ENCODE assay signal across 23 cellular contexts in genomic region chr5:140988036-140988997, GRCh38. TPM values are rescaled to one million over a fixed set of nuclear protein-coding genes. Genes with fewer than 3 reads are reported as not detected.
DNase-seq lines count a peak whose midpoint lies in the region; TF ChIP-seq lines count a peak whose summit lies in the region.
"Had no signal": no experiment of that assay in that cellular context is flagged by ENCODE, and none has a peak within 500 bp of the region (broad histone marks: within the 10 kb centered on the region; RNA-seq: fewer than 3 reads in every experiment).

No MANE protein-coding gene starts in this region.

- POLR2A ChIA-PET in PC-9 (lab: Charles Lee; ENCODE audit: unreplicated experiment), result interaction anchor here (0.5 to 1.1 kb wide), 5 partner anchors 16 to 604 kb away, joined by 3 to 13 read pairs (median 7); partner anchors contain the start of genes PCDHAC2 and TAF7

- no peak overlapping the region for H4K8ac ChIP-seq in H9 (replicated peaks; ENCODE audit: insufficient read length, low read depth, low read length)

- no peak overlapping the region for H3K18ac ChIP-seq in H9 (ENCODE audit: insufficient read length, low read depth, low read length)

- H3K14ac ChIP-seq in H9 (ENCODE audit: insufficient read depth, low read length), result peak overlapping the region; percentile 31; the same call in 1 of the 2 replicates

- H2AFZ ChIP-seq in H9 (ENCODE audit: low read length) (no peak overlapping the region), PC-9 (no peak overlapping the region), osteoblast (ENCODE audit: low read length) (no peak overlapping the region)

- no peak overlapping the region for H3T11ph ChIP-seq in H9 (ENCODE audit: low read length)

- no peak overlapping the region for H4K91ac ChIP-seq in H9 (ENCODE audit: insufficient read length, low read depth, low read length)

- H3K4me3 ChIP-seq in PC-9 (no peak overlapping the region), osteoblast (ENCODE audit: insufficient read depth, low read length) (no peak overlapping the region)
- H3K4me3 ChIP-seq: thyroid gland had no signal

- CTCF ChIA-PET in PC-9 (lab: Charles Lee), result interaction anchor here (0.6 kb wide), 1 partner anchor 987 kb away, joined by 7 read pairs; no protein-coding TSS in a partner anchor

- no peak overlapping the region for H2AK5ac ChIP-seq in H9 (ENCODE audit: insufficient read length, low read length)

- H3K4me1 Mint-ChIP-seq in H9 (peaks cover 52 to 60% of the 10 kb centered on the region in 2 experiments), progenitor cell of endocrine pancreas (ENCODE audit: low read depth) (peaks cover 13% of the 10 kb centered on the region)

- no peak overlapping the region for H2BK12ac ChIP-seq in H9 (ENCODE audit: insufficient read length, low read depth, low read length)

- no peak overlapping the region for H3K4ac ChIP-seq in H9 (ENCODE audit: low read depth, low read length)

- H3K9me2 ChIP-seq in PC-9 (ENCODE audit: insufficient read depth), result no peaks in the 10 kb centered on the region

- no peaks in the 10 kb centered on the region for H3K79me1 ChIP-seq in H9 (ENCODE audit: insufficient read depth, low read depth, low read length, poor library complexity, severe bottlenecking)

- intact Hi-C loops in PC-9 (cut with micrococcal nuclease; ENCODE audit: unreplicated experiment), result loop anchor here (1.0 to 5.0 kb wide), 2 partner anchors 16 to 61 kb away; partner anchors contain the start of gene PCDHAC1

- no peaks in the 10 kb centered on the region for H3K36me3 ChIP-seq in PC-9 (ENCODE audit: low read depth)
- H3K36me3 ChIP-seq in osteoblast (ENCODE audit: insufficient read depth, low read length), result no peaks in the 10 kb centered on the region
- H3K36me3 ChIP-seq: thyroid gland had no signal

- H3K79me2 ChIP-seq in H9 (ENCODE audit: insufficient read depth, low read length) (no peaks in the 10 kb centered on the region), PC-9 (ENCODE audit: low read depth) (no peaks in the 10 kb centered on the region), osteoblast (ENCODE audit: insufficient read depth, low read length) (no peaks in the 10 kb centered on the region)

- H3K27ac Mint-ChIP-seq in H9 (peak overlapping the region in 2 of 3 experiments; percentile 15 to 80; a peak in 4 of 7 replicates), progenitor cell of endocrine pancreas (peak overlapping the region; percentile 30)
- H3K27ac Mint-ChIP-seq: activated CD4-positive, alpha-beta memory T cell treated with anti-CD3 and anti-CD28 coated beads for 36 hours; CD8-positive, alpha-beta T cell; natural killer cell treated with Interleukin-12 subunit alpha and Interleukin-12 subunit beta and Interleukin-15 and Interleukin-18, amount 100 ng/mL, for 72 hours had no signal

- TF ChIP-seq CTCF in H9 (conservative IDR thresholded peaks at IDR 0.05) (no peak), PC-9 (conservative IDR thresholded peaks at IDR 0.05) (no peak), progenitor cell of endocrine pancreas (IDR thresholded peaks at IDR 0.05; ENCODE audit: unreplicated experiment) (no peak), osteoblast (IDR thresholded peaks at IDR 0.05; ENCODE audit: extremely low read depth, low read depth, low read length) (no peak)

- H3K27me3 ChIP-seq in H9 (ENCODE audit: insufficient read depth, low read length) (no peaks in the 10 kb centered on the region), PC-9 (ENCODE audit: insufficient read depth, low read depth) (no peaks in the 10 kb centered on the region), osteoblast (ENCODE audit: insufficient read depth, low read length) (no peaks in the 10 kb centered on the region)
- H3K27me3 ChIP-seq: thyroid gland had no signal

- no peak overlapping the region for H4K5ac ChIP-seq in H9 (ENCODE audit: insufficient read length, low read depth, low read length)

- H3F3A ChIP-seq in PC-9 (ENCODE audit: insufficient read depth, low read depth), result no peaks in the 10 kb centered on the region

- H3K4me2 ChIP-seq in H9 (ENCODE audit: insufficient read depth, insufficient read length, low read length) (no peak overlapping the region), PC-9 (peak overlapping the region; percentile 21; the same call in 1 of the 2 replicates), osteoblast (ENCODE audit: insufficient read depth, low read length) (no peak overlapping the region)

- no peaks in the 10 kb centered on the region for H3K23me2 ChIP-seq in H9 (ENCODE audit: insufficient read length, low read depth, low read length, poor library complexity, severe bottlenecking)

- H2BK120ac ChIP-seq in H9 (ENCODE audit: low read depth, low read length, poor library complexity, severe bottlenecking), result no peak overlapping the region

- H2BK20ac ChIP-seq in H9 (ENCODE audit: low read depth, low read length, poor library complexity, severe bottlenecking), result peak overlapping the region; percentile 97

- 0 out of 5 replicates have a peak overlapping the region, but pooled peaks of 1 of the 2 experiments have one; percentile 7 for H3K4me3 Mint-ChIP-seq in H9
- no peak overlapping the region for H3K4me3 Mint-ChIP-seq in progenitor cell of endocrine pancreas (ENCODE audit: low read depth)
- H3K4me3 Mint-ChIP-seq: activated CD4-positive, alpha-beta memory T cell treated with anti-CD3 and anti-CD28 coated beads for 36 hours; CD8-positive, alpha-beta T cell; natural killer cell treated with Interleukin-12 subunit alpha and Interleukin-12 subunit beta and Interleukin-15 and Interleukin-18, amount 100 ng/mL, for 72 hours had no signal

- H2BK15ac ChIP-seq in H9 (ENCODE audit: low read depth, low read length), result no peak overlapping the region

- H3K27ac ChIP-seq in H9 (ENCODE audit: insufficient read length, low read depth, low read length) (no peak overlapping the region), PC-9 (peak overlapping the region; percentile 52), osteoblast (ENCODE audit: low read depth, low read length) (no peak overlapping the region)

- H3K9me3 Mint-ChIP-seq in H9 (no peaks in the 10 kb centered on the region), progenitor cell of endocrine pancreas (ENCODE audit: low read depth) (no peaks in the 10 kb centered on the region)
- H3K9me3 Mint-ChIP-seq: activated CD4-positive, alpha-beta memory T cell treated with anti-CD3 and anti-CD28 coated beads for 36 hours; CD8-positive, alpha-beta T cell; natural killer cell treated with Interleukin-12 subunit alpha and Interleukin-12 subunit beta and Interleukin-15 and Interleukin-18, amount 100 ng/mL, for 72 hours had no signal

- H3K4me1 ChIP-seq in H9 (ENCODE audit: insufficient read depth, low read length) (peaks cover 22% of the 10 kb centered on the region), PC-9 (replicated peaks; ENCODE audit: insufficient read depth) (no peaks in the 10 kb centered on the region), osteoblast (ENCODE audit: insufficient read depth, low read length) (no peaks in the 10 kb centered on the region)

- H3K27me3 Mint-ChIP-seq in H9 (ENCODE audit: low read depth) (no peaks in the 10 kb centered on the region), progenitor cell of endocrine pancreas (no peaks in the 10 kb centered on the region)
- H3K27me3 Mint-ChIP-seq: natural killer cell treated with Interleukin-12 subunit alpha and Interleukin-12 subunit beta and Interleukin-15 and Interleukin-18, amount 100 ng/mL, for 72 hours had no signal

- H2BK5ac ChIP-seq in H9 (ENCODE audit: insufficient read length, low read length), result no peak overlapping the region

- peaks cover 0 to 4% (median 0%) of the 10 kb centered on the region in 3 experiments; a peak in 2 of 7 replicates for H3K36me3 Mint-ChIP-seq in H9 (ENCODE audit: insufficient read depth in 1 of 3, low read depth in 3 of 3)
- no peaks in the 10 kb centered on the region for H3K36me3 Mint-ChIP-seq in progenitor cell of endocrine pancreas (ENCODE audit: insufficient read depth)
- H3K36me3 Mint-ChIP-seq: activated CD4-positive, alpha-beta memory T cell treated with anti-CD3 and anti-CD28 coated beads for 36 hours; CD8-positive, alpha-beta T cell; natural killer cell treated with Interleukin-12 subunit alpha and Interleukin-12 subunit beta and Interleukin-15 and Interleukin-18, amount 100 ng/mL, for 72 hours had no signal

- H3K9me3 ChIP-seq in H9 (ENCODE audit: control insufficient read depth, low read depth, low read length) (no peaks in the 10 kb centered on the region), PC-9 (ENCODE audit: insufficient read depth, low read depth) (no peaks in the 10 kb centered on the region), osteoblast (ENCODE audit: low read depth, low read length) (no peaks in the 10 kb centered on the region)
- H3K9me3 ChIP-seq: thyroid gland had no signal

- no peak overlapping the region for H3K56ac ChIP-seq in H9 (ENCODE audit: insufficient read length, low read depth, low read length)

- H4K20me1 ChIP-seq in H9 (ENCODE audit: control insufficient read depth, insufficient read depth, insufficient read length) (no peaks in the 10 kb centered on the region), PC-9 (ENCODE audit: insufficient read depth) (no peaks in the 10 kb centered on the region), osteoblast (ENCODE audit: insufficient read depth, low read length) (no peaks in the 10 kb centered on the region)

- no peak for DNase-seq in H9
- DNase-seq in PC-9, result peak; percentile 33 to 68
- peak; percentile 14 for DNase-seq in iPS-NIHi11 (ENCODE audit: low spot score)
- no peak for DNase-seq in progenitor cell of endocrine pancreas (ENCODE audit: low spot score, unreplicated experiment)
- DNase-seq in SW 1271 (lab: John Stamatoyannopoulos, UW), result no peak
- DNase-seq in HuH-7.5 (ENCODE audit: low spot score), result no peak
- no peak for DNase-seq in osteoblast (ENCODE audit: insufficient read length, low spot score, missing footprints)
- DNase-seq: activated CD4-positive, alpha-beta memory T cell treated with anti-CD3 and anti-CD28 coated beads for 36 hours; activated naive CD4-positive, alpha-beta T cell; activated T-cell treated with anti-CD3 and anti-CD28 coated beads for 4 hours; amniotic stem cell; CD8-positive, alpha-beta T cell; DMS153; NCI-H1417; NCI-H2171 treated with DMSO at 0.1 percent for 48 hours; NCI-H774; OCI-M1; posterior cingulate gyrus; SHP77 treated with DMSO at 0.1 percent for 48 hours; stimulated activated naive CD4-positive, alpha-beta T cell; T-helper 2 cell had no signal

- BruUV-seq in PC-9 (replicated peaks; lab: Mats Ljungman, UMichigan), result no TSS peak

- H3K9ac ChIP-seq in H9 (ENCODE audit: extremely low read depth, insufficient read length, low read length), result no peak overlapping the region

- no peak overlapping the region for H3K23ac ChIP-seq in H9 (ENCODE audit: insufficient read length, low read depth, low read length)

- WGBS in H9 (ENCODE audit: extremely low coverage, insufficient read length, low lambda C conversion rate), result no CpG with 5 or more reads among the region's 11 CpGs

RNA-seq across cellular contexts. Expression of gene PCDHAC2, which starts 22.0 kb away (rescaled TPM):
- total RNA-seq in H9 (2021) (4.8 and 5.4 TPM in 2 replicates), PC-9 (2021) (2.8 and 3.4 TPM in 2 replicates), progenitor cell of endocrine pancreas (1.8 and 1.9 TPM in 2 replicates), osteoblast (0.36 and 0.59 TPM in 2 replicates)
- total RNA-seq: activated CD4-positive, alpha-beta memory T cell treated with anti-CD3 and anti-CD28 coated beads for 36 hours; CD8-positive, alpha-beta T cell; natural killer cell treated with Interleukin-12 subunit alpha and Interleukin-12 subunit beta and Interleukin-15 and Interleukin-18, amount 100 ng/mL, for 72 hours had no signal

Comparison
In these comparisons a context has a peak if more than half of its experiments do, and no peak if none do; other contexts are left out.
1. DNase-seq: peak in PC-9 (2 of 2) and iPS-NIHi11 (single experiment); none in H9 (single experiment), progenitor cell of endocrine pancreas (single experiment), SW 1271 (0 of 2), HuH-7.5 (single experiment) and osteoblast (single experiment).